13 cellular contexts compared by ENCODE assay signal in the genomic region with DNA sequence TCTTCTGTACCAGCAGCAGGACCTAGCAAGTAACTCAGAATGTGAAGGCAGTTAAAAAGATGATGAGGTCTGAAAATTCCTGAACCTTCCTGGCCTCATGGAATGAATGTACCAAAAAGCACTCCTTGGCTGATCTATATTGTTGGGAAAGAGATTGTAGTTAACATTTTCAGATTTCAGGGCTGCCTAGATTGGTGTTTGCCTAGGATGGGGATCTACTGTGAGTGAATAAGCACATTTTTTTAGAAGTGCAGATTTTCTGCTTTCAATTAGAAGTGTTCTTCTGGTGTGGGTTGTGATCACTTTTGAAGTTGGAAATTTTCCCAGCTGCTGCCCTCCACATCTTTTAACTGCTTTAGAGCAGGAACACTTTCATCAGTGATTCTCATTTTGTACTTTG. TPM values are rescaled to one million over a fixed set of nuclear protein-coding genes. Genes with fewer than 3 reads are reported as not detected.
DNase-seq lines count a peak whose midpoint lies in the region; ATAC-seq and TF ChIP-seq lines count a peak whose summit lies in the region.
"Had no signal": no experiment of that assay in that cellular context is flagged by ENCODE, and none has a peak within 500 bp of the region (broad histone marks: within the 10 kb centered on the region; RNA-seq: fewer than 3 reads in every experiment).

No MANE protein-coding gene starts in this region.

- H3K36me3 ChIP-seq in PC-9 (ENCODE audit: low read depth) (peaks cover 63% of the 10 kb centered on the region), gastrocnemius medialis (no peaks in the 10 kb centered on the region)

- ATAC-seq in effector memory CD8-positive, alpha-beta T cell (replicated peaks), result no peak
- ATAC-seq in gastrocnemius medialis (no peak), GM21529 (IDR thresholded peaks at IDR 0.05; ENCODE audit: unreplicated experiment) (no peak)
- ATAC-seq: activated CD8-positive, alpha-beta memory T cell treated with anti-CD3 and anti-CD28 coated beads, Interleukin-2, amount 10 ng/mL, durations not matched to agents 7 days and 5 days; heart right ventricle had no signal

- no peaks in the 10 kb centered on the region for H3K9me3 ChIP-seq in PC-9 (ENCODE audit: insufficient read depth, low read depth)
- no peaks in the 10 kb centered on the region for H3K9me3 ChIP-seq in gastrocnemius medialis
- H3K9me3 ChIP-seq: heart right ventricle, spleen had no signal

- POLR2A ChIA-PET in PC-9 (lab: Charles Lee; ENCODE audit: unreplicated experiment), result no interaction called here

- intact Hi-C loops in PC-9 (cut with micrococcal nuclease; ENCODE audit: unreplicated experiment) (no loop called here), gastrocnemius medialis (cut with DNase I; ENCODE audit: low total_unique reads) (loop anchor here (5.0 to 10.0 kb wide), 3 partner anchors 142 to 630 kb away; partner anchors contain the start of gene ATXN1)

- H3K9me3 Mint-ChIP-seq in effector memory CD8-positive, alpha-beta T cell, result no peaks in the 10 kb centered on the region

- H3K4me3 Mint-ChIP-seq in effector memory CD8-positive, alpha-beta T cell, result peak overlapping the region; percentile 51 to 93
- H3K4me3 Mint-ChIP-seq: activated CD8-positive, alpha-beta memory T cell treated with anti-CD3 and anti-CD28 coated beads, Interleukin-2, amount 10 ng/mL, durations not matched to agents 7 days and 5 days had no signal

- peaks cover 92% of the 10 kb centered on the region for H3K79me2 ChIP-seq in PC-9 (ENCODE audit: low read depth)

- peaks cover 27% of the 10 kb centered on the region for H3F3A ChIP-seq in PC-9 (ENCODE audit: insufficient read depth, low read depth)

- H3K4me1 ChIP-seq in PC-9 (replicated peaks; ENCODE audit: insufficient read depth), result peaks cover 69% of the 10 kb centered on the region
- peaks cover 90 to 93% of the 10 kb centered on the region in 2 donors for H3K4me1 ChIP-seq in gastrocnemius medialis

- H4K20me1 ChIP-seq in PC-9 (ENCODE audit: insufficient read depth), result peaks cover 80% of the 10 kb centered on the region

- TF ChIP-seq POLR2A in gastrocnemius medialis (IDR thresholded peaks at IDR 0.05), result no peak

- no TSS peak for BruUV-seq in PC-9 (replicated peaks; lab: Mats Ljungman, UMichigan)

- peak; percentile 15 for DNase-seq in GM03348 (ENCODE audit: low spot score)
- no peak for DNase-seq in PC-9
- no peak for DNase-seq in effector memory CD8-positive, alpha-beta T cell
- no peak for DNase-seq in gastrocnemius medialis
- DNase-seq in SW 1271 (lab: John Stamatoyannopoulos, UW), result no peak
- DNase-seq in H4 (ENCODE audit: low spot score), result no peak
- DNase-seq in stimulated activated CD4-positive, alpha-beta T cell treated with anti-CD3 and anti-CD28 coated beads, Interleukin-2, amount 100 ng/mL, for 24 hours, result no peak
- DNase-seq: activated CD8-positive, alpha-beta memory T cell treated with anti-CD3 and anti-CD28 coated beads, Interleukin-2, amount 10 ng/mL, durations not matched to agents 7 days and 5 days; central memory CD4-positive, alpha-beta T cell; heart right ventricle; mammary epithelial cell; spleen had no signal

- H3K4me3 ChIP-seq in PC-9 (peak overlapping the region; percentile 14; the same call in 1 of the 2 replicates), gastrocnemius medialis (no peak overlapping the region)
- H3K4me3 ChIP-seq: heart right ventricle had no signal

- TF ChIP-seq CTCF in PC-9 (conservative IDR thresholded peaks at IDR 0.05) (no peak), gastrocnemius medialis (IDR thresholded peaks at IDR 0.05 in 4 of 5, conservative IDR thresholded peaks at IDR 0.05 in 1 of 5) (no peak)

- in situ Hi-C loops in gastrocnemius medialis (cut with MboI; ENCODE audit: low sequenced_read_pairs in 4 of 4), result no loop called here

- CTCF ChIA-PET in PC-9 (lab: Charles Lee), result no interaction called here

- peaks cover 86% of the 10 kb centered on the region for H3K36me3 Mint-ChIP-seq in effector memory CD8-positive, alpha-beta T cell (ENCODE audit: insufficient read depth)

- peak overlapping the region in 1 of 2 donors; percentile 32 for H3K27ac Mint-ChIP-seq in effector memory CD8-positive, alpha-beta T cell

- H3K27ac ChIP-seq in PC-9, result peak overlapping the region; percentile 25; the same call in 1 of the 2 replicates
- H3K27ac ChIP-seq in gastrocnemius medialis, result peak overlapping the region; percentile 98 to 100 (median 99)

- H3K27me3 ChIP-seq in PC-9 (ENCODE audit: insufficient read depth, low read depth), result no peaks in the 10 kb centered on the region
- no peaks in the 10 kb centered on the region for H3K27me3 ChIP-seq in gastrocnemius medialis
- H3K27me3 ChIP-seq: heart right ventricle, spleen had no signal

- peaks cover 53 to 91% of the 10 kb centered on the region in 2 donors for H3K4me1 Mint-ChIP-seq in effector memory CD8-positive, alpha-beta T cell (ENCODE audit: low read depth in 2 of 2)

- peak overlapping the region; percentile 85 for H3K4me2 ChIP-seq in PC-9

- H3K9me2 ChIP-seq in PC-9 (ENCODE audit: insufficient read depth), result no peaks in the 10 kb centered on the region

- H3K27me3 Mint-ChIP-seq in effector memory CD8-positive, alpha-beta T cell, result no peaks in the 10 kb centered on the region
- H3K27me3 Mint-ChIP-seq: activated CD8-positive, alpha-beta memory T cell treated with anti-CD3 and anti-CD28 coated beads, Interleukin-2, amount 10 ng/mL, durations not matched to agents 7 days and 5 days had no signal

- no peak overlapping the region for H2AFZ ChIP-seq in PC-9

RNA-seq across cellular contexts. Expression of gene MYLIP, which starts 6.2 kb away (rescaled TPM):
- total RNA-seq in PC-9 (2021) (29.2 and 42.2 TPM in 2 replicates), gastrocnemius medialis (10 to 100 TPM in 3 of 4 donors, 1 to 10 TPM in 1; 8.9 to 28.6 (median 18.3) TPM)
- 15.9 and 16.9 TPM in 2 replicates for total RNA-seq in H4 (2014; rRNA removed; shearing (Covaris generic))
